Comparison of ENCODE assay signal across 29 cellular contexts in genomic region chr5:81250004-81250403, GRCh38. TPM values are rescaled to one million over a fixed set of nuclear protein-coding genes. Genes with fewer than 3 reads are reported as not detected.
"Had no signal": no experiment of that assay in that cellular context is flagged by ENCODE, and none has a peak within 500 bp of the region (broad histone marks: within the 10 kb centered on the region; RNA-seq: fewer than 3 reads in every experiment).

No MANE protein-coding gene starts in this region.

- DNase-seq: activated CD4-positive, alpha-beta memory T cell treated with anti-CD3 and anti-CD28 coated beads, Interleukin-2, amount 10 ng/mL, durations not matched to agents 7 days and 5 days; activated CD4-positive, alpha-beta T cell treated with anti-CD3 and anti-CD28 coated beads for 1 hour; activated CD4-positive, alpha-beta T cell treated with anti-CD3 and anti-CD28 coated beads for 4 hours; activated CD4-positive, alpha-beta T cell treated with anti-CD3 and anti-CD28 coated beads, Interleukin-2, amount 10 ng/mL, durations not matched to agents 7 days and 5 days; activated CD4-positive, alpha-beta T cell treated with anti-CD3 and anti-CD28 coated beads, Interleukin-2, amount 50 U/mL, for 4 hours; activated CD8-positive, alpha-beta memory T cell treated with anti-CD3 and anti-CD28 coated beads, Interleukin-2, amount 50 U/mL, for 48 hours; activated effector memory CD4-positive, alpha-beta T cell treated with Interleukin-2 at 50 U/mL for 16 hours; activated gamma-delta T cell treated with Interleukin-2 at 50 U/mL for 16 hours; activated naive CD4-positive, alpha-beta T cell treated with anti-CD3 and anti-CD28 coated beads, Interleukin-2, amount 50 U/mL, for 16 hours; activated naive CD4-positive, alpha-beta T cell treated with Interleukin-2 at 50 U/mL for 16 hours; activated naive CD8-positive, alpha-beta T cell treated with anti-CD3 and anti-CD28 coated beads for 36 hours; activated T-cell treated with anti-CD3 and anti-CD28 coated beads for 4 hours; activated T-cell treated with anti-CD3 and anti-CD28 coated beads, Interleukin-2, amount 50 U/mL, for 24 hours; activated T-cell treated with anti-CD3 and anti-CD28 coated beads, Interleukin-2, amount 50 U/mL, for 72 hours; central memory CD4-positive, alpha-beta T cell; cerebellar nuclear complex; colonic mucosa; effector CD8-positive, alpha-beta T cell; esophagus squamous epithelium; foreskin melanocyte; glutamatergic neuron; heart left ventricle; T-helper 2 cell had no signal

- H3K27me3 ChIP-seq: ascending aorta, breast epithelium, cardiac muscle cell, colonic mucosa, esophagus squamous epithelium, heart left ventricle, hepatocyte had no signal

- H3K27ac ChIP-seq: ascending aorta, cardiac muscle cell, colonic mucosa, epithelial cell of prostate, esophagus squamous epithelium, hepatocyte had no signal

- H2AFZ ChIP-seq: hepatocyte had no signal

- H3K4me3 ChIP-seq: ascending aorta, breast epithelium, cardiac muscle cell, colonic mucosa, esophagus squamous epithelium, heart left ventricle, hepatocyte had no signal

- H3K79me2 ChIP-seq: hepatocyte had no signal

- H3K36me3 ChIP-seq: breast epithelium, cardiac muscle cell, colonic mucosa, esophagus squamous epithelium had no signal

- ATAC-seq: activated T-cell treated with anti-CD3 and anti-CD28 coated beads, Interleukin-2, amount 50 U/mL, for 72 hours; heart left ventricle had no signal

- H3K9me3 ChIP-seq: ascending aorta, breast epithelium, colonic mucosa, esophagus squamous epithelium, heart left ventricle had no signal

- H3K4me2 ChIP-seq: hepatocyte had no signal

- H3K4me1 ChIP-seq: ascending aorta, colonic mucosa had no signal

RNA-seq across cellular contexts. Expression of gene CKMT2, which starts 16.9 kb away (rescaled TPM):
- total RNA-seq: activated CD4-positive, alpha-beta memory T cell treated with anti-CD3 and anti-CD28 coated beads, Interleukin-2, amount 10 ng/mL, durations not matched to agents 7 days and 5 days; activated CD4-positive, alpha-beta T cell treated with anti-CD3 and anti-CD28 coated beads, Interleukin-2, amount 10 ng/mL, durations not matched to agents 7 days and 5 days; activated naive CD8-positive, alpha-beta T cell treated with anti-CD3 and anti-CD28 coated beads for 36 hours; activated T-cell treated with anti-CD3 and anti-CD28 coated beads, Interleukin-2, amount 50 U/mL, for 72 hours; endothelial cell of umbilical vein had no signal
- polyA plus RNA-seq: endothelial cell of umbilical vein had no signal
